In genomic region chr10:69318997-69319727, GRCh38 we compare ENCODE assay signal across 8 cellular contexts. TPM values are rescaled to one million over a fixed set of nuclear protein-coding genes. Genes with fewer than 3 reads are reported as not detected.
A peak's percentile ranks its signal among the peaks of the same experiment; 100 is the strongest.
DNase-seq lines count a peak whose midpoint lies in the region; ATAC-seq and TF ChIP-seq lines count a peak whose summit lies in the region.

No MANE protein-coding gene starts in this region.

- 1% methylated on average over 56 of the region's 56 CpGs for WGBS in ectodermal cell, 2 experiments
- 0 to 2% methylated on average over 39 to 56 of the region's 56 CpGs for WGBS in mesodermal cell (ENCODE audit: insufficient coverage in 2 of 2), 2 experiments

- no peaks in the 10 kb centered on the region for H3K79me2 ChIP-seq in KMS-11 (ENCODE audit: insufficient read depth, low read depth)

- peak; percentile 76 for DNase-seq in Calu3
- DNase-seq in activated CD8-positive, alpha-beta T cell treated with anti-CD3 and anti-CD28 coated beads, Interleukin-2, amount 10 ng/mL, durations not matched to agents 7 days and 5 days, result peak; percentile 75
- DNase-seq in stimulated activated CD8-positive, alpha-beta memory T cell treated with anti-CD3 and anti-CD28 coated beads, Interleukin-4, amount 100 ng/mL, for 1 hour (ENCODE audit: low read depth in 2 of 2, low spot score in 1 of 2), result peak; percentile 36 to 54
- no peak for DNase-seq in SK-N-DZ (ENCODE audit: low spot score)

- peak; percentile 18 for ATAC-seq in GM21447 (IDR thresholded peaks at IDR 0.05; ENCODE audit: unreplicated experiment)
- peak; percentile 31 for ATAC-seq in activated CD8-positive, alpha-beta T cell treated with anti-CD3 and anti-CD28 coated beads, Interleukin-2, amount 10 ng/mL, durations not matched to agents 7 days and 5 days

- no peaks in the 10 kb centered on the region for H3K9me3 ChIP-seq in ectodermal cell (ENCODE audit: control insufficient read depth, low read length)
- no peaks in the 10 kb centered on the region for H3K9me3 ChIP-seq in mesodermal cell (ENCODE audit: control insufficient read depth, low read length)

- peak overlapping the region; percentile 82 for H3K4me2 ChIP-seq in KMS-11

- no TSS peak for BruUV-seq in Calu3 (replicated peaks; lab: Mats Ljungman, UMichigan)

- peaks cover 30% of the 10 kb centered on the region for H3K4me1 Mint-ChIP-seq in Calu3 (ENCODE audit: low read depth, unreplicated experiment)
- H3K4me1 Mint-ChIP-seq in activated CD8-positive, alpha-beta T cell treated with anti-CD3 and anti-CD28 coated beads, Interleukin-2, amount 10 ng/mL, durations not matched to agents 7 days and 5 days (ENCODE audit: low read depth), result peaks cover 60% of the 10 kb centered on the region

- H3K9me3 Mint-ChIP-seq in Calu3 (ENCODE audit: low read depth, unreplicated experiment), result no peaks in the 10 kb centered on the region
- no peaks in the 10 kb centered on the region for H3K9me3 Mint-ChIP-seq in activated CD8-positive, alpha-beta T cell treated with anti-CD3 and anti-CD28 coated beads, Interleukin-2, amount 10 ng/mL, durations not matched to agents 7 days and 5 days (ENCODE audit: insufficient read depth)

- peak overlapping the region; percentile 80 for H3K27ac Mint-ChIP-seq in Calu3 (ENCODE audit: unreplicated experiment)
- H3K27ac Mint-ChIP-seq in activated CD8-positive, alpha-beta T cell treated with anti-CD3 and anti-CD28 coated beads, Interleukin-2, amount 10 ng/mL, durations not matched to agents 7 days and 5 days, result peak overlapping the region; percentile 95

- H3K27me3 Mint-ChIP-seq in Calu3 (ENCODE audit: unreplicated experiment), result no peaks in the 10 kb centered on the region
- no peaks in the 10 kb centered on the region for H3K27me3 Mint-ChIP-seq in activated CD8-positive, alpha-beta T cell treated with anti-CD3 and anti-CD28 coated beads, Interleukin-2, amount 10 ng/mL, durations not matched to agents 7 days and 5 days (ENCODE audit: low read depth)

- peaks cover 14% of the 10 kb centered on the region for H3K4me1 ChIP-seq in KMS-11 (ENCODE audit: low read depth, poor library complexity, severe bottlenecking)
- H3K4me1 ChIP-seq in ectodermal cell (ENCODE audit: control insufficient read depth, insufficient read depth, low read length), result peaks cover 10% of the 10 kb centered on the region
- H3K4me1 ChIP-seq in mesodermal cell (ENCODE audit: control insufficient read depth, insufficient read depth, low read length, poor library complexity, severe bottlenecking), result peaks cover 56% of the 10 kb centered on the region

- intact Hi-C loops in Calu3 (cut with micrococcal nuclease; ENCODE audit: unreplicated experiment), result no loop called here

- H3K27ac ChIP-seq in KMS-11 (no peak overlapping the region), ectodermal cell (ENCODE audit: insufficient read depth, low read depth, low read length, poor library complexity, severe bottlenecking) (no peak overlapping the region), mesodermal cell (ENCODE audit: low read depth, low read length, severe bottlenecking) (peak overlapping the region; percentile 53)

- CTCF ChIA-PET in Calu3 (lab: Charles Lee), result interaction anchor here (0.6 to 3.1 kb wide), 5 partner anchors 8 to 174 kb away, joined by 4 to 17 read pairs (median 7); no protein-coding TSS in a partner anchor
- CTCF ChIA-PET in activated CD8-positive, alpha-beta T cell treated with anti-CD3 and anti-CD28 coated beads, Interleukin-2, amount 10 ng/mL, durations not matched to agents 7 days and 5 days (lab: Charles Lee), result interaction anchor here (0.9 to 4.3 kb wide), 8 partner anchors 9 to 96 kb away, joined by 3 to 15 read pairs (median 3); no protein-coding TSS in a partner anchor

- no peak overlapping the region for H3K9ac ChIP-seq in KMS-11

- no peaks in the 10 kb centered on the region for H3K27me3 ChIP-seq in KMS-11 (ENCODE audit: insufficient read depth, low read depth)
- H3K27me3 ChIP-seq in ectodermal cell (ENCODE audit: control insufficient read depth, insufficient read depth, low read length, poor library complexity, severe bottlenecking), result no peaks in the 10 kb centered on the region

- TF ChIP-seq CTCF in Calu3 (IDR thresholded peaks at IDR 0.05; ENCODE audit: unreplicated experiment) (no peak), KMS-11 (conservative IDR thresholded peaks at IDR 0.05; ENCODE audit: low read depth, low read length) (no peak)

- H3K4me3 ChIP-seq in KMS-11 (IDR thresholded peaks at IDR 0.05; ENCODE audit: insufficient read depth, low read depth, low read length), result no peak overlapping the region
- H3K4me3 ChIP-seq in ectodermal cell (ENCODE audit: insufficient read depth, low read depth, low read length), result peak overlapping the region; percentile 62
- peak overlapping the region; percentile 87 for H3K4me3 ChIP-seq in mesodermal cell (ENCODE audit: extremely low read depth, insufficient read depth, low read length, poor library complexity, severe bottlenecking)

- H4K20me1 ChIP-seq in KMS-11 (ENCODE audit: insufficient read depth), result no peaks in the 10 kb centered on the region

- POLR2A ChIA-PET in activated CD8-positive, alpha-beta T cell treated with anti-CD3 and anti-CD28 coated beads, Interleukin-2, amount 10 ng/mL, durations not matched to agents 7 days and 5 days (lab: Charles Lee), result interaction anchor here (0.7 to 3.8 kb wide), 10 partner anchors 8 to 89 kb away, joined by 3 to 23 read pairs (median 4); no protein-coding TSS in a partner anchor

- H3K36me3 ChIP-seq in KMS-11 (ENCODE audit: insufficient read depth), result no peaks in the 10 kb centered on the region
- no peaks in the 10 kb centered on the region for H3K36me3 ChIP-seq in ectodermal cell (ENCODE audit: control insufficient read depth, insufficient read depth, low read length)
- peaks cover 15% of the 10 kb centered on the region for H3K36me3 ChIP-seq in mesodermal cell (ENCODE audit: control insufficient read depth, insufficient read depth, low read length)

- H2AFZ ChIP-seq in KMS-11 (ENCODE audit: low read depth), result peak overlapping the region; percentile 96

- peak overlapping the region; percentile 99 for H3K4me3 Mint-ChIP-seq in Calu3 (ENCODE audit: low read depth, unreplicated experiment)
- H3K4me3 Mint-ChIP-seq in activated CD8-positive, alpha-beta T cell treated with anti-CD3 and anti-CD28 coated beads, Interleukin-2, amount 10 ng/mL, durations not matched to agents 7 days and 5 days, result peak overlapping the region; percentile 99

- peaks cover 39% of the 10 kb centered on the region for H3K36me3 Mint-ChIP-seq in Calu3 (ENCODE audit: insufficient read depth, unreplicated experiment)
- peaks cover 23% of the 10 kb centered on the region for H3K36me3 Mint-ChIP-seq in activated CD8-positive, alpha-beta T cell treated with anti-CD3 and anti-CD28 coated beads, Interleukin-2, amount 10 ng/mL, durations not matched to agents 7 days and 5 days (ENCODE audit: low read depth)

RNA-seq across cellular contexts. Expression of gene HK1, which starts 40.9 kb away (rescaled TPM):
- total RNA-seq in Calu3 (2022), result 58.8 and 61.0 TPM in 2 replicates
- total RNA-seq in activated CD8-positive, alpha-beta T cell treated with anti-CD3 and anti-CD28 coated beads, Interleukin-2, amount 10 ng/mL, durations not matched to agents 7 days and 5 days, result 100 to 1,000 TPM; 153 to 154 TPM
- 52.8 TPM for polyA plus RNA-seq in ectodermal cell (2013, experiment 1 of 4)
- polyA plus RNA-seq in ectodermal cell (2013, experiment 2 of 4), result 52.6 TPM
- 36.4 TPM for polyA plus RNA-seq in ectodermal cell (2013, experiment 3 of 4)
- 37.9 TPM for polyA plus RNA-seq in ectodermal cell (2013, experiment 4 of 4)
- polyA plus RNA-seq in mesodermal cell (2013, experiment 1 of 2), result 124 TPM
- 105 TPM for polyA plus RNA-seq in mesodermal cell (2013, experiment 2 of 2)
- 29.0 and 30.3 TPM in 2 replicates for polyA plus RNA-seq in SK-N-DZ (2014; cell fraction: cytosol; rRNA removed)
- 16.1 and 17.1 TPM in 2 replicates for polyA plus RNA-seq in SK-N-DZ (2014; cell fraction: nucleus; rRNA removed)
